In genomic region chr4:186037692-186038658, GRCh38 we compare ENCODE assay signal across 8 cellular contexts. TPM values are rescaled to one million over a fixed set of nuclear protein-coding genes. Genes with fewer than 3 reads are reported as not detected.
DNase-seq lines count a peak whose midpoint lies in the region; ATAC-seq, FAIRE-seq and TF ChIP-seq lines count a peak whose summit lies in the region.

No MANE protein-coding gene starts in this region.

- H3K27me3 ChIP-seq in NT2/D1 (ENCODE audit: insufficient read depth, insufficient read length) (no peaks in the 10 kb centered on the region), bronchial epithelial cell (ENCODE audit: control insufficient read depth, insufficient read depth, low read length) (peaks cover 3% of the 10 kb centered on the region)

- H3K9me3 ChIP-seq in NT2/D1 (ENCODE audit: insufficient read depth, low read length) = peaks cover 17% of the 10 kb centered on the region

- no peak for FAIRE-seq in bronchial epithelial cell (lab: Jason Lieb, UNC)

- no peak overlapping the region for H3K9ac ChIP-seq in NT2/D1 (ENCODE audit: insufficient read length, low read depth)

- ATAC-seq in GM18868 (IDR thresholded peaks at IDR 0.05; ENCODE audit: unreplicated experiment) = peak; percentile 84
- ATAC-seq in HG03460 (IDR thresholded peaks at IDR 0.05; ENCODE audit: unreplicated experiment) = peak; percentile 80

- TF ChIP-seq CTCF in bronchial epithelial cell (IDR thresholded peaks at IDR 0.05; ENCODE audit: insufficient read depth, low read length, severe bottlenecking) = peak; percentile 70

- no peaks in the 10 kb centered on the region for H3K36me3 ChIP-seq in NT2/D1 (ENCODE audit: insufficient read depth, insufficient read length, low read length)
- H3K36me3 ChIP-seq in bronchial epithelial cell (ENCODE audit: control insufficient read depth, insufficient read depth, low read length) = no peaks in the 10 kb centered on the region

- H3K4me1 ChIP-seq in NT2/D1 (ENCODE audit: insufficient read depth, insufficient read length) = no peaks in the 10 kb centered on the region

- no peak overlapping the region for H3K4me3 ChIP-seq in NT2/D1 (ENCODE audit: insufficient read length, low read depth)
- no peak overlapping the region for H3K4me3 ChIP-seq in bronchial epithelial cell (ENCODE audit: low read depth, low read length)

- DNase-seq in COR-L47 (lab: John Stamatoyannopoulos, UW) = peak; percentile 44
- DNase-seq in NT2/D1 (ENCODE audit: low read depth, low spot score) = peak; percentile 70
- DNase-seq in bronchial epithelial cell (ENCODE audit: low read depth) = peak; percentile 79
- DNase-seq in islet precursor cell = peak; percentile 68
- DNase-seq in superior temporal gyrus (ENCODE audit: extremely low spot score) = peak; percentile 96
- no peak for DNase-seq in UCSD-AML1 (lab: John Stamatoyannopoulos, UW; ENCODE audit: unreplicated experiment)

RNA-seq across cellular contexts. Expression of gene TLR3, which starts 31.0 kb away (rescaled TPM):
- 0.26 and 0.38 TPM in 2 replicates for total RNA-seq in bronchial epithelial cell
